15 cellular contexts compared by ENCODE assay signal in genomic region chr14:72457641-72458040, GRCh38.
A peak's percentile ranks its signal among the peaks of the same experiment; 100 is the strongest.
DNase-seq lines count a peak whose midpoint lies in the region; ATAC-seq, FAIRE-seq and TF ChIP-seq lines count a peak whose summit lies in the region.
"Had no signal": no experiment of that assay in that cellular context is flagged by ENCODE, and none has a peak within 500 bp of the region (broad histone marks: within the 10 kb centered on the region; RNA-seq: fewer than 3 reads in every experiment).

No MANE protein-coding gene starts in this region.

- CTCF ChIA-PET in activated CD8-positive, alpha-beta T cell treated with anti-CD3 and anti-CD28 coated beads for 36 hours (lab: Charles Lee), result no interaction called here

- intact Hi-C loops in sciatic nerve (cut with DNase I), result no loop called here
- intact Hi-C loops in activated CD8-positive, alpha-beta T cell treated with anti-CD3 and anti-CD28 coated beads for 36 hours (cut with micrococcal nuclease), result no loop called here

- no peaks in the 10 kb centered on the region for H3K36me3 Mint-ChIP-seq in stimulated activated memory B cell treated with anti-CD40 and anti-IgM and Interleukin-4, amounts not matched to agents 10 μg/mL and 1 μg/mL and 100 μg/mL, for 72 hours
- no peaks in the 10 kb centered on the region for H3K36me3 Mint-ChIP-seq in activated CD8-positive, alpha-beta T cell treated with anti-CD3 and anti-CD28 coated beads for 36 hours (ENCODE audit: low read depth)

- H3K4me3 Mint-ChIP-seq in stimulated activated memory B cell treated with anti-CD40 and anti-IgM and Interleukin-4, amounts not matched to agents 10 μg/mL and 1 μg/mL and 100 μg/mL, for 72 hours, result no peak overlapping the region
- H3K4me3 Mint-ChIP-seq in activated CD8-positive, alpha-beta T cell treated with anti-CD3 and anti-CD28 coated beads for 36 hours, result no peak overlapping the region
- H3K4me3 Mint-ChIP-seq: GM23338 had no signal

- POLR2A ChIA-PET in activated CD8-positive, alpha-beta T cell treated with anti-CD3 and anti-CD28 coated beads for 36 hours (lab: Charles Lee), result no interaction called here

- no peaks in the 10 kb centered on the region for H3K9me3 Mint-ChIP-seq in stimulated activated memory B cell treated with anti-CD40 and anti-IgM and Interleukin-4, amounts not matched to agents 10 μg/mL and 1 μg/mL and 100 μg/mL, for 72 hours
- no peaks in the 10 kb centered on the region for H3K9me3 Mint-ChIP-seq in activated CD8-positive, alpha-beta T cell treated with anti-CD3 and anti-CD28 coated beads for 36 hours
- H3K9me3 Mint-ChIP-seq: GM23338 had no signal

- FAIRE-seq in GM12892 (lab: Jason Lieb, UNC), result no peak
- FAIRE-seq: pancreas had no signal

- H3K27ac Mint-ChIP-seq in stimulated activated memory B cell treated with anti-CD40 and anti-IgM and Interleukin-4, amounts not matched to agents 10 μg/mL and 1 μg/mL and 100 μg/mL, for 72 hours, result no peak overlapping the region
- H3K27ac Mint-ChIP-seq in activated CD8-positive, alpha-beta T cell treated with anti-CD3 and anti-CD28 coated beads for 36 hours, result no peak overlapping the region
- H3K27ac Mint-ChIP-seq: GM23338 had no signal

- no peak for TF ChIP-seq POLR2A in GM12892 (IDR thresholded peaks at IDR 0.05; ENCODE audit: low read depth, low read length)

- TF ChIP-seq CTCF in activated CD8-positive, alpha-beta T cell treated with anti-CD3 and anti-CD28 coated beads for 36 hours (IDR thresholded peaks at IDR 0.05), result no peak

- no peaks in the 10 kb centered on the region for H3K4me1 Mint-ChIP-seq in stimulated activated memory B cell treated with anti-CD40 and anti-IgM and Interleukin-4, amounts not matched to agents 10 μg/mL and 1 μg/mL and 100 μg/mL, for 72 hours
- H3K4me1 Mint-ChIP-seq in activated CD8-positive, alpha-beta T cell treated with anti-CD3 and anti-CD28 coated beads for 36 hours (ENCODE audit: low read depth), result peaks cover 4% of the 10 kb centered on the region

- DNase-seq in EH (ENCODE audit: low read depth), result peak; percentile 91
- DNase-seq in M059J (ENCODE audit: low read depth), result peak; percentile 90
- peak; percentile 1 for DNase-seq in sciatic nerve (ENCODE audit: low spot score)
- DNase-seq in activated CD8-positive, alpha-beta T cell treated with anti-CD3 and anti-CD28 coated beads for 36 hours, result no peak
- no peak for DNase-seq in GM12892 (ENCODE audit: insufficient read length)
- DNase-seq in NCI-H1436 (lab: John Stamatoyannopoulos, UW), result no peak
- DNase-seq: DMS79, left lung, NCI-H2029 treated with DMSO at 0.1 percent for 48 hours, NCI-H69, pancreas, WERI-Rb-1 had no signal

- H3K27me3 Mint-ChIP-seq in stimulated activated memory B cell treated with anti-CD40 and anti-IgM and Interleukin-4, amounts not matched to agents 10 μg/mL and 1 μg/mL and 100 μg/mL, for 72 hours, result no peaks in the 10 kb centered on the region
- H3K27me3 Mint-ChIP-seq in activated CD8-positive, alpha-beta T cell treated with anti-CD3 and anti-CD28 coated beads for 36 hours, result peaks cover 10% of the 10 kb centered on the region

- ATAC-seq in esophagus mucosa (peak; percentile 74), sciatic nerve (no peak)
- ATAC-seq in stimulated activated memory B cell treated with anti-CD40 and anti-IgM and Interleukin-4, amounts not matched to agents 10 μg/mL and 1 μg/mL and 100 μg/mL, for 72 hours, result no peak
- no peak for ATAC-seq in activated CD8-positive, alpha-beta T cell treated with anti-CD3 and anti-CD28 coated beads for 36 hours
- ATAC-seq: GM23338, left lung, pancreas had no signal

Comparison
In these comparisons a context has a peak if more than half of its experiments do, and no peak if none do; other contexts are left out.
1. DNase-seq: peak in EH (single experiment), M059J (single experiment) and sciatic nerve (single experiment); none in activated CD8-positive, alpha-beta T cell treated with anti-CD3 and anti-CD28 coated beads for 36 hours (single experiment), GM12892 (single experiment) and NCI-H1436 (single experiment).